ENCODE assay signal across 9 cellular contexts in genomic region chr17:45294506-45294905, GRCh38. TPM values are rescaled to one million over a fixed set of nuclear protein-coding genes. Genes with fewer than 3 reads are reported as not detected.
DNase-seq lines count a peak whose midpoint lies in the region; ATAC-seq and TF ChIP-seq lines count a peak whose summit lies in the region.
"Had no signal": no experiment of that assay in that cellular context is flagged by ENCODE, and none has a peak within 500 bp of the region (broad histone marks: within the 10 kb centered on the region; RNA-seq: fewer than 3 reads in every experiment).

No MANE protein-coding gene starts in this region.

- H3K4me1 ChIP-seq in adrenal gland (replicated peaks in 1 of 2): peaks cover 38 to 97% of the 10 kb centered on the region in 2 donors
- H3K4me1 ChIP-seq in right atrium auricular region: peaks cover 0 to 96% of the 10 kb centered on the region in 2 donors
- peaks cover 48% of the 10 kb centered on the region for H3K4me1 ChIP-seq in ovary (ENCODE audit: insufficient read depth)

- TF ChIP-seq EP300 in ovary (IDR thresholded peaks at IDR 0.05): no peak

- intact Hi-C loops in adrenal gland (cut with DNase I) (no loop called here), ovary (cut with DNase I) (no loop called here)

- no peak overlapping the region for H3K4me3 ChIP-seq in adrenal gland
- no peak overlapping the region for H3K4me3 ChIP-seq in right atrium auricular region
- no peak overlapping the region for H3K4me3 ChIP-seq in ovary

- DNase-seq in HFFc6 (peak; percentile 88), adrenal gland (peak; percentile 62 to 86 (median 75)), right atrium auricular region (ENCODE audit: low spot score) (no peak), ovary (no peak), NCI-H146 treated with DMSO at 0.1 percent for 48 hours (lab: John Stamatoyannopoulos, UW; ENCODE audit: unreplicated experiment) (no peak)

- TF ChIP-seq POLR2A in adrenal gland (IDR thresholded peaks at IDR 0.05) (peak in 1 of 2 donors; percentile 57), ovary (IDR thresholded peaks at IDR 0.05) (no peak)

- H3K9me3 ChIP-seq in adrenal gland (replicated peaks in 1 of 3) (no peaks in the 10 kb centered on the region), right atrium auricular region (no peaks in the 10 kb centered on the region), ovary (no peaks in the 10 kb centered on the region)

- H3K27me3 ChIP-seq in adrenal gland (no peaks in the 10 kb centered on the region), right atrium auricular region (no peaks in the 10 kb centered on the region), ovary (no peaks in the 10 kb centered on the region)

- H3K27ac ChIP-seq in adrenal gland (peak overlapping the region; percentile 64 to 90 (median 80)), right atrium auricular region (peak overlapping the region; percentile 90 to 93), ovary (peak overlapping the region in 1 of 2 donors; percentile 10)

- whole genome bisulfite sequencing in adrenal gland, 4 donors: 13 to 23% (median 18%) methylated on average over 3 of the region's 3 CpGs
- WGBS in ovary, 3 donors: 25 to 32% (median 31%) methylated on average over 3 of the region's 3 CpGs

- H3K4me1 Mint-ChIP-seq in HFFc6 (ENCODE audit: low read depth): peaks cover 89% of the 10 kb centered on the region
- H3K4me1 Mint-ChIP-seq in stimulated activated memory B cell treated with anti-CD40 and anti-IgM and Interleukin-4, amounts not matched to agents 10 μg/mL and 1 μg/mL and 100 μg/mL, for 72 hours: peaks cover 98% of the 10 kb centered on the region

- peak overlapping the region; percentile 92 for H3K27ac Mint-ChIP-seq in HFFc6
- H3K27ac Mint-ChIP-seq in stimulated activated memory B cell treated with anti-CD40 and anti-IgM and Interleukin-4, amounts not matched to agents 10 μg/mL and 1 μg/mL and 100 μg/mL, for 72 hours: peak overlapping the region; percentile 75

- ATAC-seq in stimulated activated memory B cell treated with anti-CD40 and anti-IgM and Interleukin-4, amounts not matched to agents 10 μg/mL and 1 μg/mL and 100 μg/mL, for 72 hours: no peak
- ATAC-seq in GM19467 (IDR thresholded peaks at IDR 0.05; ENCODE audit: unreplicated experiment) (no peak), GM18517 (IDR thresholded peaks at IDR 0.05; ENCODE audit: unreplicated experiment) (no peak)

- H3K9me3 Mint-ChIP-seq in HFFc6: no peaks in the 10 kb centered on the region
- H3K9me3 Mint-ChIP-seq in stimulated activated memory B cell treated with anti-CD40 and anti-IgM and Interleukin-4, amounts not matched to agents 10 μg/mL and 1 μg/mL and 100 μg/mL, for 72 hours: no peaks in the 10 kb centered on the region

- peaks cover 1% of the 10 kb centered on the region for H3K27me3 Mint-ChIP-seq in HFFc6 (ENCODE audit: insufficient read depth)
- no peaks in the 10 kb centered on the region for H3K27me3 Mint-ChIP-seq in stimulated activated memory B cell treated with anti-CD40 and anti-IgM and Interleukin-4, amounts not matched to agents 10 μg/mL and 1 μg/mL and 100 μg/mL, for 72 hours

- no peak for TF ChIP-seq CTCF in HFFc6 (IDR thresholded peaks at IDR 0.05)
- TF ChIP-seq CTCF in adrenal gland (IDR thresholded peaks at IDR 0.05): no peak
- TF ChIP-seq CTCF in right atrium auricular region (IDR thresholded peaks at IDR 0.05): no peak
- TF ChIP-seq CTCF in ovary (IDR thresholded peaks at IDR 0.05): no peak

- peak overlapping the region; percentile 59 for H3K4me3 Mint-ChIP-seq in HFFc6
- no peak overlapping the region for H3K4me3 Mint-ChIP-seq in stimulated activated memory B cell treated with anti-CD40 and anti-IgM and Interleukin-4, amounts not matched to agents 10 μg/mL and 1 μg/mL and 100 μg/mL, for 72 hours

- H3K36me3 ChIP-seq in adrenal gland (replicated peaks in 1 of 2) (no peaks in the 10 kb centered on the region), right atrium auricular region (peaks cover 10% of the 10 kb centered on the region), ovary (no peaks in the 10 kb centered on the region)

- H3K36me3 Mint-ChIP-seq in HFFc6 (ENCODE audit: low read depth): peaks cover 37% of the 10 kb centered on the region
- peaks cover 80% of the 10 kb centered on the region for H3K36me3 Mint-ChIP-seq in stimulated activated memory B cell treated with anti-CD40 and anti-IgM and Interleukin-4, amounts not matched to agents 10 μg/mL and 1 μg/mL and 100 μg/mL, for 72 hours

RNA-seq across cellular contexts. Expression of gene MAP3K14, which starts 22.3 kb away (rescaled TPM):
- total RNA-seq in HFFc6 (2021; fragmentation: NEBNext Ultra II Directional; extraction: Animal tissue kit (Norgen Biotek cat#: 25700)): 1 to 10 TPM; 5.6 to 8.8 (median 6.6) TPM
- total RNA-seq in adrenal gland: 1 to 10 TPM; 2.4 to 9.7 (median 7.2) TPM
- 10 to 100 TPM in 1 of 3 donors, 1 to 10 TPM in 2; 2.9 to 14.7 (median 7.7) TPM for polyA plus RNA-seq in adrenal gland
- 10 to 100 TPM in 1 of 2 donors, 1 to 10 TPM in 1; 8.2 to 10.6 TPM for total RNA-seq in right atrium auricular region
- total RNA-seq in ovary: 10 to 100 TPM in 6 of 7 donors, 1 to 10 TPM in 1; 4.1 to 19.8 (median 13.0) TPM
- polyA plus RNA-seq in ovary: 1 to 10 TPM; 2.4 to 7.0 TPM

RNA-seq across cellular contexts. Expression of gene SPATA32, which starts 32.6 kb away (rescaled TPM):
- total RNA-seq in HFFc6 (2021; fragmentation: NEBNext Ultra II Directional; extraction: Animal tissue kit (Norgen Biotek cat#: 25700)): under 1 TPM in 1 of 6 experiments, not detected in 5; 0.11 TPM
- under 1 TPM in 1 of 8 donors, not detected in 7; 0.11 TPM for total RNA-seq in adrenal gland
- not detected for polyA plus RNA-seq in adrenal gland
- total RNA-seq in right atrium auricular region: not detected
- total RNA-seq in ovary: under 1 TPM in 1 of 7 donors, not detected in 6; 0.12 TPM
- not detected for polyA plus RNA-seq in ovary
- total RNA-seq: epithelial cell of proximal tubule had no signal

Comparison
In these comparisons a context has a peak if more than half of its experiments do, and no peak if none do; other contexts are left out.
1. DNase-seq: peak in HFFc6 (single experiment) and adrenal gland (7 of 7); none in right atrium auricular region (single experiment), ovary (0 of 5) and NCI-H146 treated with DMSO at 0.1 percent for 48 hours (single experiment).